ENCODE assay signal across 22 cellular contexts in genomic region chr15:33871911-33872760, GRCh38.
DNase-seq lines count a peak whose midpoint lies in the region; ATAC-seq, FAIRE-seq and TF ChIP-seq lines count a peak whose summit lies in the region.
"Had no signal": no experiment of that assay in that cellular context is flagged by ENCODE, and none has a peak within 500 bp of the region (broad histone marks: within the 10 kb centered on the region; RNA-seq: fewer than 3 reads in every experiment).

No MANE protein-coding gene starts in this region.

- H3K9me3 Mint-ChIP-seq in glutamatergic neuron (ENCODE audit: unreplicated experiment) (no peaks in the 10 kb centered on the region), chondrocyte (ENCODE audit: low read depth) (no peaks in the 10 kb centered on the region)
- H3K9me3 Mint-ChIP-seq: CD4-positive, alpha-beta memory T cell; stimulated activated naive CD8-positive, alpha-beta T cell treated with anti-CD3 and anti-CD28 coated beads, Interleukin-15, amount 100 ng/mL, for 72 hours had no signal

- H3K27me3 ChIP-seq in left ventricle myocardium inferior (ENCODE audit: low read depth) (no peaks in the 10 kb centered on the region), SJCRH30 (no peaks in the 10 kb centered on the region), psoas muscle (ENCODE audit: insufficient read depth in 3 of 3, low read length in 2 of 3) (no peaks in the 10 kb centered on the region)
- H3K27me3 ChIP-seq: adrenal gland, dorsolateral prefrontal cortex, tibial nerve had no signal

- intact Hi-C loops in left cardiac atrium (cut with DNase I) (no loop called here), left ventricle myocardium inferior (cut with micrococcal nuclease) (no loop called here), psoas muscle (cut with DNase I) (no loop called here)

- peaks cover 26% of the 10 kb centered on the region for H3K4me1 Mint-ChIP-seq in glutamatergic neuron (ENCODE audit: low read depth, unreplicated experiment)
- peaks cover 3% of the 10 kb centered on the region for H3K4me1 Mint-ChIP-seq in chondrocyte (ENCODE audit: low read depth)
- H3K4me1 Mint-ChIP-seq: CD4-positive, alpha-beta memory T cell; stimulated activated naive CD8-positive, alpha-beta T cell treated with anti-CD3 and anti-CD28 coated beads, Interleukin-15, amount 100 ng/mL, for 72 hours had no signal

- no peaks in the 10 kb centered on the region for H3K4me1 ChIP-seq in left ventricle myocardium inferior
- H3K4me1 ChIP-seq in SJCRH30, result no peaks in the 10 kb centered on the region
- no peaks in the 10 kb centered on the region for H3K4me1 ChIP-seq in psoas muscle
- H3K4me1 ChIP-seq: adrenal gland, tibial nerve had no signal

- no peak for DNase-seq in left cardiac atrium
- no peak for DNase-seq in left ventricle myocardium inferior
- DNase-seq in SJCRH30, result peak; percentile 10 to 22
- DNase-seq in glutamatergic neuron, result no peak
- DNase-seq in psoas muscle, result peak in 1 of 2 donors; percentile 17
- DNase-seq in urothelium cell line (ENCODE audit: low spot score), result no peak
- DNase-seq in amniotic stem cell (lab: John Stamatoyannopoulos, UW), result no peak
- DNase-seq in chondrocyte (ENCODE audit: low spot score), result no peak
- DNase-seq: activated CD4-positive, alpha-beta T cell treated with anti-CD3 and anti-CD28 coated beads, Interleukin-2, amount 50 U/mL, for 48 hours; activated gamma-delta T cell treated with Interleukin-2 at 50 U/mL for 16 hours; adrenal gland; CD4-positive, alpha-beta memory T cell; central memory CD4-positive, alpha-beta T cell; DMS79; dorsolateral prefrontal cortex; kidney glomerular epithelial cell; stimulated activated CD4-positive, alpha-beta T cell treated with anti-CD3 and anti-CD28 coated beads, Interleukin-4, amount 100 ng/mL, for 24 hours; stimulated activated naive CD8-positive, alpha-beta T cell treated with anti-CD3 and anti-CD28 coated beads, Interleukin-15, amount 100 ng/mL, for 72 hours; T-helper 1 cell had no signal

- ATAC-seq in left cardiac atrium (peak; percentile 38 to 51), psoas muscle (peak; percentile 30 to 84 (median 61))
- ATAC-seq: stimulated activated naive CD8-positive, alpha-beta T cell treated with anti-CD3 and anti-CD28 coated beads, Interleukin-15, amount 100 ng/mL, for 72 hours had no signal

- no peak overlapping the region for H3K27ac ChIP-seq in left ventricle myocardium inferior (replicated peaks)
- H3K27ac ChIP-seq in SJCRH30, result no peak overlapping the region
- H3K27ac ChIP-seq in psoas muscle, result no peak overlapping the region
- H3K27ac ChIP-seq: adrenal gland, tibial nerve, VCaP had no signal

- no peak for TF ChIP-seq CTCF in left ventricle myocardium inferior (IDR thresholded peaks at IDR 0.05; ENCODE audit: borderline replicate concordance)
- TF ChIP-seq CTCF in glutamatergic neuron (IDR thresholded peaks at IDR 0.05; ENCODE audit: partially characterized antibody, unreplicated experiment), result no peak
- TF ChIP-seq CTCF in psoas muscle (IDR thresholded peaks at IDR 0.05), result no peak
- no peak for TF ChIP-seq CTCF in chondrocyte (IDR thresholded peaks at IDR 0.05)

- WGBS in psoas muscle, 3 donors, result 45 to 60% (median 52%) methylated on average over 7 of the region's 7 CpGs

- H3K36me3 ChIP-seq in left ventricle myocardium inferior (peaks cover 3% of the 10 kb centered on the region), SJCRH30 (0 out of 2 replicates have a peak, but pooled peaks cover 2% of the 10 kb centered on the region), psoas muscle (ENCODE audit: insufficient read depth in 1 of 2, low read depth in 1 of 2) (peaks cover 0 to 3% of the 10 kb centered on the region in 2 donors)
- H3K36me3 ChIP-seq: adrenal gland had no signal

- H3K27ac Mint-ChIP-seq in glutamatergic neuron (ENCODE audit: unreplicated experiment) (peak overlapping the region; percentile 65), chondrocyte (ENCODE audit: unreplicated experiment) (no peak overlapping the region)
- H3K27ac Mint-ChIP-seq: CD4-positive, alpha-beta memory T cell had no signal

- no peak for FAIRE-seq in urothelium cell line (lab: Jason Lieb, UNC)
- FAIRE-seq: frontal cortex had no signal

- H3K36me3 Mint-ChIP-seq in glutamatergic neuron (ENCODE audit: unreplicated experiment) (no peaks in the 10 kb centered on the region), chondrocyte (ENCODE audit: low read depth) (peaks cover 4% of the 10 kb centered on the region)

- H3K9me3 ChIP-seq in left ventricle myocardium inferior (replicated peaks), result no peaks in the 10 kb centered on the region
- no peaks in the 10 kb centered on the region for H3K9me3 ChIP-seq in SJCRH30 (replicated peaks)
- no peaks in the 10 kb centered on the region for H3K9me3 ChIP-seq in psoas muscle
- H3K9me3 ChIP-seq: adrenal gland, tibial nerve had no signal

- no peak overlapping the region for H3K4me3 ChIP-seq in left ventricle myocardium inferior
- H3K4me3 ChIP-seq in SJCRH30, result no peak overlapping the region
- no peak overlapping the region for H3K4me3 ChIP-seq in psoas muscle
- H3K4me3 ChIP-seq: adrenal gland, dorsolateral prefrontal cortex, tibial nerve had no signal

- H3K4me3 Mint-ChIP-seq in glutamatergic neuron (ENCODE audit: unreplicated experiment), result no peak overlapping the region
- no peak overlapping the region for H3K4me3 Mint-ChIP-seq in chondrocyte (ENCODE audit: unreplicated experiment)
- H3K4me3 Mint-ChIP-seq: CD4-positive, alpha-beta memory T cell; stimulated activated naive CD8-positive, alpha-beta T cell treated with anti-CD3 and anti-CD28 coated beads, Interleukin-15, amount 100 ng/mL, for 72 hours had no signal

- H3K27me3 Mint-ChIP-seq in glutamatergic neuron (ENCODE audit: unreplicated experiment) (no peaks in the 10 kb centered on the region), chondrocyte (ENCODE audit: low read depth) (no peaks in the 10 kb centered on the region)
- H3K27me3 Mint-ChIP-seq: CD4-positive, alpha-beta memory T cell; stimulated activated naive CD8-positive, alpha-beta T cell treated with anti-CD3 and anti-CD28 coated beads, Interleukin-15, amount 100 ng/mL, for 72 hours had no signal

Comparison
In these comparisons a context has a peak if more than half of its experiments do, and no peak if none do; other contexts are left out.
1. DNase-seq: peak in SJCRH30 (2 of 2); none in left cardiac atrium (single experiment), left ventricle myocardium inferior (single experiment), glutamatergic neuron (single experiment), urothelium cell line (single experiment), amniotic stem cell (single experiment) and chondrocyte (single experiment).